Comparison of ENCODE assay signal across 25 cellular contexts in genomic region chr3:13323822-13324221, GRCh38.
"Had no signal": no experiment of that assay in that cellular context is flagged by ENCODE, and none has a peak within 500 bp of the region (broad histone marks: within the 10 kb centered on the region; RNA-seq: fewer than 3 reads in every experiment).

No MANE protein-coding gene starts in this region.

- H3K27me3 Mint-ChIP-seq: activated B cell treated with CpG ODN at 0.5 μM for 24 hours; activated CD4-positive, alpha-beta memory T cell treated with anti-CD3 and anti-CD28 coated beads, Interleukin-2, amount 10 ng/mL, durations not matched to agents 7 days and 5 days; activated CD8-positive, alpha-beta memory T cell treated with anti-CD3 and anti-CD28 coated beads, Interleukin-2, amount 10 ng/mL, durations not matched to agents 7 days and 5 days; activated naive CD4-positive, alpha-beta T cell treated with anti-CD3 and anti-CD28 coated beads, Interleukin-2, amount 10 ng/mL, durations not matched to agents 7 days and 5 days had no signal

- DNase-seq: activated B cell treated with CpG ODN at 0.5 μM for 24 hours; activated CD4-positive, alpha-beta memory T cell treated with anti-CD3 and anti-CD28 coated beads, Interleukin-2, amount 10 ng/mL, durations not matched to agents 7 days and 5 days; activated CD4-positive, alpha-beta T cell treated with anti-CD3 and anti-CD28 coated beads for 4 hours; activated CD8-positive, alpha-beta memory T cell treated with anti-CD3 and anti-CD28 coated beads, Interleukin-2, amount 10 ng/mL, durations not matched to agents 7 days and 5 days; activated naive CD4-positive, alpha-beta T cell treated with anti-CD3 and anti-CD28 coated beads, Interleukin-2, amount 10 ng/mL, durations not matched to agents 7 days and 5 days; activated T-cell treated with anti-CD3 and anti-CD28 coated beads, Interleukin-2, amount 50 U/mL, for 1 hour; hypothalamus; occipital lobe; retina; stimulated activated CD4-positive, alpha-beta T cell treated with anti-CD3 and anti-CD28 coated beads, Interleukin-12 subunit alpha, Interleukin-12 subunit beta, amount 100 ng/mL, for 4 hours; stimulated activated CD4-positive, alpha-beta T cell treated with anti-CD3 and anti-CD28 coated beads, Interleukin-1b, Interleukin-23, amount 100 ng/mL, for 48 hours; stimulated activated CD8-positive, alpha-beta memory T cell treated with anti-CD3 and anti-CD28 coated beads, Interleukin-4, amount 100 ng/mL, for 48 hours; stomach; trophoblast cell had no signal

- H3K27me3 ChIP-seq: breast epithelium, stomach had no signal

- H3K4me1 ChIP-seq: breast epithelium had no signal

- H3K4me3 ChIP-seq: breast epithelium, coronary artery, lung, stomach had no signal

- FAIRE-seq: astrocyte, frontal cortex, keratinocyte, TTC549 had no signal

- H3K4me1 Mint-ChIP-seq: activated CD4-positive, alpha-beta memory T cell treated with anti-CD3 and anti-CD28 coated beads, Interleukin-2, amount 10 ng/mL, durations not matched to agents 7 days and 5 days; activated CD8-positive, alpha-beta memory T cell treated with anti-CD3 and anti-CD28 coated beads, Interleukin-2, amount 10 ng/mL, durations not matched to agents 7 days and 5 days; activated naive CD4-positive, alpha-beta T cell treated with anti-CD3 and anti-CD28 coated beads, Interleukin-2, amount 10 ng/mL, durations not matched to agents 7 days and 5 days; mesothelial cell of epicardium had no signal

- H3K9me3 Mint-ChIP-seq: activated B cell treated with CpG ODN at 0.5 μM for 24 hours; activated CD4-positive, alpha-beta memory T cell treated with anti-CD3 and anti-CD28 coated beads, Interleukin-2, amount 10 ng/mL, durations not matched to agents 7 days and 5 days; activated naive CD4-positive, alpha-beta T cell treated with anti-CD3 and anti-CD28 coated beads, Interleukin-2, amount 10 ng/mL, durations not matched to agents 7 days and 5 days; activated T-helper 2 cell treated with anti-CD3 and anti-CD28 coated beads, Interferon-gamma antibody, Interleukin-2, Interleukin-4, amounts not matched to agents 10 μg/mL and 5 μg/mL and 100 μg/mL, durations not matched to agents 14 hours and 24 hours and 36 hours; mesothelial cell of epicardium; nephron; T-helper 2 cell treated with Interferon-gamma antibody and Interleukin-4, amounts not matched to agents 5 μg/mL and 100 μg/mL, for 36 hours had no signal

- H3K4me3 Mint-ChIP-seq: activated B cell treated with CpG ODN at 0.5 μM for 24 hours; activated CD4-positive, alpha-beta memory T cell treated with anti-CD3 and anti-CD28 coated beads, Interleukin-2, amount 10 ng/mL, durations not matched to agents 7 days and 5 days; activated CD8-positive, alpha-beta memory T cell treated with anti-CD3 and anti-CD28 coated beads, Interleukin-2, amount 10 ng/mL, durations not matched to agents 7 days and 5 days; activated naive CD4-positive, alpha-beta T cell treated with anti-CD3 and anti-CD28 coated beads, Interleukin-2, amount 10 ng/mL, durations not matched to agents 7 days and 5 days; mesothelial cell of epicardium; nephron; T-helper 2 cell treated with Interferon-gamma antibody and Interleukin-4, amounts not matched to agents 5 μg/mL and 100 μg/mL, for 36 hours had no signal

- H3K27ac ChIP-seq: breast epithelium, coronary artery, stomach had no signal

- H3K9me3 ChIP-seq: breast epithelium, stomach had no signal

- H3K36me3 ChIP-seq: breast epithelium had no signal

- ATAC-seq: activated CD8-positive, alpha-beta memory T cell treated with anti-CD3 and anti-CD28 coated beads, Interleukin-2, amount 10 ng/mL, durations not matched to agents 7 days and 5 days had no signal

- H3K27ac Mint-ChIP-seq: activated T-helper 2 cell treated with anti-CD3 and anti-CD28 coated beads, Interferon-gamma antibody, Interleukin-2, Interleukin-4, amounts not matched to agents 10 μg/mL and 5 μg/mL and 100 μg/mL, durations not matched to agents 14 hours and 24 hours and 36 hours; mesothelial cell of epicardium; nephron; T-helper 2 cell treated with Interferon-gamma antibody and Interleukin-4, amounts not matched to agents 5 μg/mL and 100 μg/mL, for 36 hours had no signal
